Comparison of ENCODE assay signal across 8 cellular contexts in the genomic region with DNA sequence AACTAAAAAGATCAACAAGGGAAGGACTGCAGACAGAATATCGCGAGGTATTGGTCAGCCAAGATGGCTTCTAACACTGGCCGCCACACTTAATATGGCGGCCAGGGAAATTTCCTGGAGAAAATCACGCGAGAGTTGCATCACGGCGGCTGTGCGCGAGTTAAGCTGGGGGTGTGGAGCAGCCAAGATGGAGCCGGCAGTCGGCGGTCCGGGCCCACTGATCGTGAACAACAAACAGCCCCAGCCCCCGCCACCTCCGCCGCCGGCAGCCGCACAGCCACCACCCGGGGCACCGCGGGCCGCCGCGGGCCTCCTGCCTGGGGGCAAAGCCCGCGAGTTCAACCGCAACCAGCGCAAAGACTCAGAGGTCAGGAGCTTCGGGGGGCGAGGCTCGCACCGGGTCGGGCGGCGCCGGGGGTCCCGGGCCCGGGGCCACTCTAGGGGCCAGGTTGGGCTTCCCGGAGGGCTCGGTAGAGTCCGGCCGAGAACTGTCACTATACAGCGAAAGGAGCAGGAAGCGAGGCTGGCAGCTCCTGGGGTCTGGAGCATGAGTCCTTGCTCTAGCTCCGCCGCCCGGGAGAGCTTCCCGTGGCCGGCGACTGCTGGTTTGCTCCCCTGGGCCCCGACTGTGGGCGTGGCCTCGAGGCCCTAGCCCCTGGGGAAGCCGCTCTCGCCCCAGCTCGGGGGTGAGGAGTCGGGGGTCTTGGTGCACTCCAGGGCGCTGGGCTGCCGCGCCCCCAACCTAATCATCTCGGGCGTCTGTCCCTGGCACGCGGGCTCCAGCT. TPM values are rescaled to one million over a fixed set of nuclear protein-coding genes. Genes with fewer than 3 reads are reported as not detected.
DNase-seq lines count a peak whose midpoint lies in the region; ATAC-seq and TF ChIP-seq lines count a peak whose summit lies in the region.

A gene with protein sequence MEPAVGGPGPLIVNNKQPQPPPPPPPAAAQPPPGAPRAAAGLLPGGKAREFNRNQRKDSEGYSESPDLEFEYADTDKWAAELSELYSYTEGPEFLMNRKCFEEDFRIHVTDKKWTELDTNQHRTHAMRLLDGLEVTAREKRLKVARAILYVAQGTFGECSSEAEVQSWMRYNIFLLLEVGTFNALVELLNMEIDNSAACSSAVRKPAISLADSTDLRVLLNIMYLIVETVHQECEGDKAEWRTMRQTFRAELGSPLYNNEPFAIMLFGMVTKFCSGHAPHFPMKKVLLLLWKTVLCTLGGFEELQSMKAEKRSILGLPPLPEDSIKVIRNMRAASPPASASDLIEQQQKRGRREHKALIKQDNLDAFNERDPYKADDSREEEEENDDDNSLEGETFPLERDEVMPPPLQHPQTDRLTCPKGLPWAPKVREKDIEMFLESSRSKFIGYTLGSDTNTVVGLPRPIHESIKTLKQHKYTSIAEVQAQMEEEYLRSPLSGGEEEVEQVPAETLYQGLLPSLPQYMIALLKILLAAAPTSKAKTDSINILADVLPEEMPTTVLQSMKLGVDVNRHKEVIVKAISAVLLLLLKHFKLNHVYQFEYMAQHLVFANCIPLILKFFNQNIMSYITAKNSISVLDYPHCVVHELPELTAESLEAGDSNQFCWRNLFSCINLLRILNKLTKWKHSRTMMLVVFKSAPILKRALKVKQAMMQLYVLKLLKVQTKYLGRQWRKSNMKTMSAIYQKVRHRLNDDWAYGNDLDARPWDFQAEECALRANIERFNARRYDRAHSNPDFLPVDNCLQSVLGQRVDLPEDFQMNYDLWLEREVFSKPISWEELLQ (plus strand): TSS at position 174 of the 785 bp plus-strand sequence. CDS start 14 bp downstream, at position 188.

- peak; percentile 92 for DNase-seq in BE2C
- DNase-seq in GM19240 (ENCODE audit: insufficient read length, low spot score): peak; percentile 73
- peak; percentile 95 for DNase-seq in NCI-H526 treated with DMSO at 0.1 percent for 48 hours (lab: John Stamatoyannopoulos, UW)
- peak; percentile 98 for DNase-seq in activated CD4-positive, alpha-beta T cell treated with anti-CD3 and anti-CD28 coated beads, Interleukin-2, amount 10 ng/mL, durations not matched to agents 24 days and 14 days
- peak; percentile 95 for DNase-seq in dedifferentiated amniotic fluid mesenchymal stem cell (ENCODE audit: extremely low spot score)
- DNase-seq in left lobe of liver (ENCODE audit: low spot score): peak; percentile 94
- DNase-seq in stimulated activated CD4-positive, alpha-beta T cell treated with anti-CD3 and anti-CD28 coated beads, Interleukin-2, amount 100 ng/mL, for 4 hours (ENCODE audit: low read depth): peak; percentile 91

- H3K4me3 ChIP-seq in BE2C (ENCODE audit: low read depth, low read length): peak within 1 kb of the TSS; percentile 80

- ATAC-seq in HG03460 (IDR thresholded peaks at IDR 0.05; ENCODE audit: unreplicated experiment): peak; percentile 81
- peak; percentile 91 for ATAC-seq in left lobe of liver

- peak within 1 kb of the TSS; percentile 86 for H3K27ac Mint-ChIP-seq in activated CD4-positive, alpha-beta T cell treated with anti-CD3 and anti-CD28 coated beads, Interleukin-2, amount 10 ng/mL, durations not matched to agents 24 days and 14 days

- no peaks in the 10 kb centered on the region for H3K9me3 Mint-ChIP-seq in activated CD4-positive, alpha-beta T cell treated with anti-CD3 and anti-CD28 coated beads, Interleukin-2, amount 10 ng/mL, durations not matched to agents 24 days and 14 days

- H3K27me3 ChIP-seq in BE2C: no peaks in the 10 kb centered on the region

- H3K4me1 Mint-ChIP-seq in activated CD4-positive, alpha-beta T cell treated with anti-CD3 and anti-CD28 coated beads, Interleukin-2, amount 10 ng/mL, durations not matched to agents 24 days and 14 days: peaks cover 46% of the 10 kb centered on the region

- H3K4me1 ChIP-seq in BE2C: peaks cover 7% of the 10 kb centered on the region

- peaks cover 22% of the 10 kb centered on the region for H3K36me3 ChIP-seq in BE2C

- intact Hi-C loops in activated CD4-positive, alpha-beta T cell treated with anti-CD3 and anti-CD28 coated beads, Interleukin-2, amount 10 ng/mL, durations not matched to agents 24 days and 14 days (cut with micrococcal nuclease): loop anchor here (1.0 to 5.0 kb wide), 8 partner anchors 30 to 638 kb away; a partner anchor contains a TSS

- H3K36me3 Mint-ChIP-seq in activated CD4-positive, alpha-beta T cell treated with anti-CD3 and anti-CD28 coated beads, Interleukin-2, amount 10 ng/mL, durations not matched to agents 24 days and 14 days (ENCODE audit: low read depth): peaks cover 23% of the 10 kb centered on the region

- no peak for TF ChIP-seq CTCF in BE2C (IDR thresholded peaks at IDR 0.05; ENCODE audit: low read depth, low read length)

- no peaks in the 10 kb centered on the region for H3K9me3 ChIP-seq in BE2C

- peak within 1 kb of the TSS; percentile 97 for H3K4me3 Mint-ChIP-seq in activated CD4-positive, alpha-beta T cell treated with anti-CD3 and anti-CD28 coated beads, Interleukin-2, amount 10 ng/mL, durations not matched to agents 24 days and 14 days

- H3K27me3 Mint-ChIP-seq in activated CD4-positive, alpha-beta T cell treated with anti-CD3 and anti-CD28 coated beads, Interleukin-2, amount 10 ng/mL, durations not matched to agents 24 days and 14 days: no peaks in the 10 kb centered on the region

RNA-seq across cellular contexts. Expression of the gene that starts here (rescaled TPM):
- 49.2 TPM for polyA plus RNA-seq in BE2C (2012; ENCODE audit: insufficient read depth, insufficient read length, low read depth)
- total RNA-seq in activated CD4-positive, alpha-beta T cell treated with anti-CD3 and anti-CD28 coated beads, Interleukin-2, amount 10 ng/mL, durations not matched to agents 24 days and 14 days: 41.0 and 43.8 TPM in 2 replicates
- total RNA-seq in left lobe of liver: 12.5 TPM

Comparison
In these comparisons a context has a peak if more than half of its experiments do, and no peak if none do; other contexts are left out.
1. Peak in every context shown above with its lines: DNase-seq, ATAC-seq and H3K4me3 ChIP-seq.